ENCODE assay signal across 10 cellular contexts in the genomic region with DNA sequence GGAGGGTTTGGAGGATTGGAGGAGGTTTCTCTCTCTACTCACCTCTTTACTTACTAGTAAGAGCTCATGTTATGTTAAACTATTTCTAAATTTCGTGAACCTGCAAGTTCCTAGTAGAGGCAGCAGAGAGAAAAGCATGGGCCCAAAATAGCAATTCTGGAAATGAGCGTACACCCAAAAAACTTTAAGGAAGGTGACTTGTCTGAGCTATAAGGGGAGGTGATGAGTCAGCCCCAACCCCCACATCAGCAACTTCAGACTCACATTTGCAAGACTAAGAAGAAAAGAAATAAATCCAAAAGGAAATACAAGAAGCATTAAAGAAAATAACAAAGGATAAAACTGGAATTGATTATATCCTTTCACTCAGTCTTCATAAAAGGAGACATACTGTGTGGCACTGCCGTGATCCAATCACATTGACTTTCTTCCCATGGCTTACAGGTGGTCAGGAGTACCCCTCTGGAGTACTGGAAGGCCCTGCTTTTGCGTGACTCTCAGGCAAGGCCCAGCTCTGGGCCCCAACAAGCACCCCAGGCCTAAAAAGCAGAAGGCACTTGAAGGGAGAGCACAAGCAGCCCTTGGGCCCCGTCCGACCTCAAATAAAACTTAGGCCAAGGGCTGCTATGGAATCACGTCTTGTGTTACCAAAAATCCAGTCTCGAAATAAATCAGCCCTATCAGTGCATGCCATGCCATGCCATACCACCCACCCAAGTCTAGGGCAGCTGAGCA. TPM values are rescaled to one million over a fixed set of nuclear protein-coding genes. Genes with fewer than 3 reads are reported as not detected.
DNase-seq lines count a peak whose midpoint lies in the region; ATAC-seq and TF ChIP-seq lines count a peak whose summit lies in the region.
"Had no signal": no experiment of that assay in that cellular context is flagged by ENCODE, and none has a peak within 500 bp of the region (broad histone marks: within the 10 kb centered on the region; RNA-seq: fewer than 3 reads in every experiment).

No MANE protein-coding gene starts in this region.

- no peak overlapping the region for H3K4me3 ChIP-seq in mucosa of rectum (ENCODE audit: low read length in 2 of 2)
- H3K4me3 ChIP-seq in upper lobe of right lung: no peak overlapping the region
- H3K4me3 ChIP-seq in colonic mucosa: no peak overlapping the region

- TF ChIP-seq CTCF in upper lobe of right lung (IDR thresholded peaks at IDR 0.05) (no peak), colonic mucosa (IDR thresholded peaks at IDR 0.05) (no peak)

- H3K4me1 Mint-ChIP-seq in activated naive CD4-positive, alpha-beta T cell treated with anti-CD3 and anti-CD28 coated beads for 36 hours (ENCODE audit: low read depth): peaks cover 79% of the 10 kb centered on the region
- peaks cover 67% of the 10 kb centered on the region for H3K4me1 Mint-ChIP-seq in activated naive CD8-positive, alpha-beta T cell treated with anti-CD3 and anti-CD28 coated beads, Interleukin-2, amount 10 ng/mL, durations not matched to agents 7 days and 5 days

- peak overlapping the region; percentile 1 to 46 for H3K9ac ChIP-seq in mucosa of rectum (ENCODE audit: low read depth in 1 of 2, low read length in 2 of 2)
- H3K9ac ChIP-seq in colonic mucosa (ENCODE audit: low read depth in 2 of 2, low read length in 2 of 2): no peak overlapping the region

- H3K36me3 ChIP-seq in mucosa of rectum (ENCODE audit: control insufficient read depth in 2 of 2, insufficient read depth in 2 of 2, low read length in 2 of 2): no peaks in the 10 kb centered on the region
- H3K36me3 ChIP-seq in upper lobe of right lung: no peaks in the 10 kb centered on the region
- H3K36me3 ChIP-seq in colonic mucosa: no peaks in the 10 kb centered on the region

- peak; percentile 84 for DNase-seq in activated naive CD4-positive, alpha-beta T cell treated with anti-CD3 and anti-CD28 coated beads for 36 hours
- no peak for DNase-seq in activated naive CD4-positive, alpha-beta T cell (lab: John Stamatoyannopoulos, UW)
- DNase-seq in activated naive CD8-positive, alpha-beta T cell treated with anti-CD3 and anti-CD28 coated beads, Interleukin-2, amount 10 ng/mL, durations not matched to agents 7 days and 5 days: no peak
- DNase-seq in upper lobe of right lung (no peak), NCI-H524 (lab: John Stamatoyannopoulos, UW) (no peak), NCI-H226 (no peak), colonic mucosa (no peak)
- DNase-seq: activated gamma-delta T cell treated with Interleukin-2 at 50 U/mL for 16 hours, H7 had no signal

- CTCF ChIA-PET in activated naive CD4-positive, alpha-beta T cell treated with anti-CD3 and anti-CD28 coated beads for 36 hours (lab: Charles Lee): interaction anchor here (0.5 to 2.3 kb wide), 4 partner anchors 22 to 133 kb away, joined by 3 to 7 read pairs (median 4); no protein-coding TSS in a partner anchor

- H3K27ac ChIP-seq in mucosa of rectum (ENCODE audit: low read depth in 2 of 2, low read length in 2 of 2) (peak overlapping the region; percentile 44 to 62), upper lobe of right lung (peak overlapping the region; percentile 52), colonic mucosa (no peak overlapping the region)

- H3K9me3 ChIP-seq in mucosa of rectum (ENCODE audit: control insufficient read depth in 2 of 2, low read length in 2 of 2) (no peaks in the 10 kb centered on the region), upper lobe of right lung (no peaks in the 10 kb centered on the region), colonic mucosa (no peaks in the 10 kb centered on the region)

- peak overlapping the region; percentile 56 for H3K27ac Mint-ChIP-seq in activated naive CD4-positive, alpha-beta T cell treated with anti-CD3 and anti-CD28 coated beads for 36 hours
- peak overlapping the region; percentile 49 for H3K27ac Mint-ChIP-seq in activated naive CD8-positive, alpha-beta T cell treated with anti-CD3 and anti-CD28 coated beads, Interleukin-2, amount 10 ng/mL, durations not matched to agents 7 days and 5 days

- peaks cover 48 to 62% of the 10 kb centered on the region in 2 donors for H3K4me1 ChIP-seq in mucosa of rectum (ENCODE audit: control insufficient read depth in 2 of 2, insufficient read depth in 2 of 2, low read length in 2 of 2)
- H3K4me1 ChIP-seq in upper lobe of right lung: peaks cover 83% of the 10 kb centered on the region
- peaks cover 47% of the 10 kb centered on the region for H3K4me1 ChIP-seq in colonic mucosa

- H3K27me3 ChIP-seq in mucosa of rectum (ENCODE audit: control insufficient read depth in 2 of 2, insufficient read depth in 2 of 2, low read length in 2 of 2): no peaks in the 10 kb centered on the region
- no peaks in the 10 kb centered on the region for H3K27me3 ChIP-seq in upper lobe of right lung
- no peaks in the 10 kb centered on the region for H3K27me3 ChIP-seq in colonic mucosa

- ATAC-seq in activated naive CD8-positive, alpha-beta T cell treated with anti-CD3 and anti-CD28 coated beads, Interleukin-2, amount 10 ng/mL, durations not matched to agents 7 days and 5 days (ENCODE audit: low read depth): peak; percentile 44
- ATAC-seq in upper lobe of right lung: no peak

- POLR2A ChIA-PET in activated naive CD8-positive, alpha-beta T cell treated with anti-CD3 and anti-CD28 coated beads, Interleukin-2, amount 10 ng/mL, durations not matched to agents 7 days and 5 days (lab: Charles Lee): interaction anchor here (1.3 to 1.6 kb wide), 2 partner anchors 14 to 35 kb away, joined by 4 read pairs; partner anchors contain the start of gene PACSIN2

- no peaks in the 10 kb centered on the region for H3K27me3 Mint-ChIP-seq in activated naive CD4-positive, alpha-beta T cell treated with anti-CD3 and anti-CD28 coated beads for 36 hours (ENCODE audit: low read depth)
- no peaks in the 10 kb centered on the region for H3K27me3 Mint-ChIP-seq in activated naive CD8-positive, alpha-beta T cell treated with anti-CD3 and anti-CD28 coated beads, Interleukin-2, amount 10 ng/mL, durations not matched to agents 7 days and 5 days

- peaks cover 4% of the 10 kb centered on the region for H3K36me3 Mint-ChIP-seq in activated naive CD4-positive, alpha-beta T cell treated with anti-CD3 and anti-CD28 coated beads for 36 hours (ENCODE audit: low read depth)
- peaks cover 11% of the 10 kb centered on the region for H3K36me3 Mint-ChIP-seq in activated naive CD8-positive, alpha-beta T cell treated with anti-CD3 and anti-CD28 coated beads, Interleukin-2, amount 10 ng/mL, durations not matched to agents 7 days and 5 days

- H3K9me3 Mint-ChIP-seq in activated naive CD4-positive, alpha-beta T cell treated with anti-CD3 and anti-CD28 coated beads for 36 hours: no peaks in the 10 kb centered on the region
- H3K9me3 Mint-ChIP-seq in activated naive CD8-positive, alpha-beta T cell treated with anti-CD3 and anti-CD28 coated beads, Interleukin-2, amount 10 ng/mL, durations not matched to agents 7 days and 5 days: peaks cover 1% of the 10 kb centered on the region

- no peak overlapping the region for H3K4me3 Mint-ChIP-seq in activated naive CD4-positive, alpha-beta T cell treated with anti-CD3 and anti-CD28 coated beads for 36 hours
- peak overlapping the region; percentile 53 for H3K4me3 Mint-ChIP-seq in activated naive CD8-positive, alpha-beta T cell treated with anti-CD3 and anti-CD28 coated beads, Interleukin-2, amount 10 ng/mL, durations not matched to agents 7 days and 5 days

- intact Hi-C loops in activated naive CD4-positive, alpha-beta T cell treated with anti-CD3 and anti-CD28 coated beads for 36 hours (cut with micrococcal nuclease): loop anchor here (1.0 to 2.0 kb wide), 3 partner anchors 15 to 41 kb away; partner anchors contain the start of gene PACSIN2
- intact Hi-C loops in upper lobe of right lung (cut with DNase I): no loop called here
- intact Hi-C loops in colonic mucosa (cut with DNase I): no loop called here

RNA-seq across cellular contexts. Expression of gene PACSIN2, which starts 14.3 kb away (rescaled TPM):
- total RNA-seq in activated naive CD4-positive, alpha-beta T cell treated with anti-CD3 and anti-CD28 coated beads for 36 hours: 10 to 100 TPM; 31.2 to 32.9 TPM
- total RNA-seq in activated naive CD8-positive, alpha-beta T cell treated with anti-CD3 and anti-CD28 coated beads, Interleukin-2, amount 10 ng/mL, durations not matched to agents 7 days and 5 days: 10 to 100 TPM; 33.6 to 35.8 TPM
- total RNA-seq in upper lobe of right lung (128 TPM), colonic mucosa (100 to 1,000 TPM; 143 to 160 TPM)

Comparison
In these comparisons a context has a peak if more than half of its experiments do, and no peak if none do; other contexts are left out.
1. H3K9ac ChIP-seq: peak in mucosa of rectum (2 of 2); none in colonic mucosa (0 of 2).